8 cellular contexts compared by ENCODE assay signal in genomic region chr3:53130179-53131135, GRCh38. TPM values are rescaled to one million over a fixed set of nuclear protein-coding genes. Genes with fewer than 3 reads are reported as not detected.
DNase-seq lines count a peak whose midpoint lies in the region; ATAC-seq and TF ChIP-seq lines count a peak whose summit lies in the region.

A gene with protein sequence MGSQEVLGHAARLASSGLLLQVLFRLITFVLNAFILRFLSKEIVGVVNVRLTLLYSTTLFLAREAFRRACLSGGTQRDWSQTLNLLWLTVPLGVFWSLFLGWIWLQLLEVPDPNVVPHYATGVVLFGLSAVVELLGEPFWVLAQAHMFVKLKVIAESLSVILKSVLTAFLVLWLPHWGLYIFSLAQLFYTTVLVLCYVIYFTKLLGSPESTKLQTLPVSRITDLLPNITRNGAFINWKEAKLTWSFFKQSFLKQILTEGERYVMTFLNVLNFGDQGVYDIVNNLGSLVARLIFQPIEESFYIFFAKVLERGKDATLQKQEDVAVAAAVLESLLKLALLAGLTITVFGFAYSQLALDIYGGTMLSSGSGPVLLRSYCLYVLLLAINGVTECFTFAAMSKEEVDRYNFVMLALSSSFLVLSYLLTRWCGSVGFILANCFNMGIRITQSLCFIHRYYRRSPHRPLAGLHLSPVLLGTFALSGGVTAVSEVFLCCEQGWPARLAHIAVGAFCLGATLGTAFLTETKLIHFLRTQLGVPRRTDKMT (minus strand): TSS chr3:53130435. CDS start chr3:53130400, 35 bp downstream.

- H3K23ac ChIP-seq in trophoblast cell (ENCODE audit: low read length), result no peak within 1 kb of the TSS

- H3K4ac ChIP-seq in trophoblast cell (ENCODE audit: low read depth, low read length), result peak within 1 kb of the TSS; percentile 76

- peak within 1 kb of the TSS; percentile 73 for H3K4me2 ChIP-seq in trophoblast cell (ENCODE audit: low read length)

- H3K9ac ChIP-seq in trophoblast cell (ENCODE audit: low read length), result peak within 1 kb of the TSS; percentile 96

- peaks cover 4 to 5% of the 10 kb centered on the region in 2 experiments for H3K4me1 ChIP-seq in trophoblast cell (ENCODE audit: control insufficient read depth in 1 of 2, insufficient read depth in 2 of 2, low read length in 2 of 2)
- peaks cover 14 to 30% (median 21%) of the 10 kb centered on the region in 4 donors for H3K4me1 ChIP-seq in transverse colon

- peak within 1 kb of the TSS; percentile 94 for H3K18ac ChIP-seq in trophoblast cell (ENCODE audit: low read length)

- H3K27ac ChIP-seq in adipose tissue (ENCODE audit: low read depth, low read length) (peak within 1 kb of the TSS; percentile 88), trophoblast cell (ENCODE audit: low read depth, low read length) (peak within 1 kb of the TSS; percentile 35), transverse colon (peak within 1 kb of the TSS; percentile 81 to 95 (median 94))

- H3K27me3 Mint-ChIP-seq in T-cell, result no peaks in the 10 kb centered on the region

- H4K91ac ChIP-seq in trophoblast cell (ENCODE audit: low read depth, low read length), result peak within 1 kb of the TSS; percentile 94

- POLR2A ChIA-PET in T-cell (lab: Charles Lee), result no interaction called here

- peaks cover 25 to 33% (median 31%) of the 10 kb centered on the region in 3 donors for H3K4me1 Mint-ChIP-seq in T-cell

- H3K9me3 ChIP-seq in trophoblast cell (ENCODE audit: insufficient read depth, low read depth, low read length) (no peaks in the 10 kb centered on the region), transverse colon (no peaks in the 10 kb centered on the region)

- H2AFZ ChIP-seq in trophoblast cell (ENCODE audit: insufficient read depth, low read length, poor library complexity), result peak within 1 kb of the TSS; percentile 89

- no peak for TF ChIP-seq EP300 in transverse colon (IDR thresholded peaks at IDR 0.05; ENCODE audit: low read depth)

- in situ Hi-C loops in transverse colon (cut with MboI; ENCODE audit: low pct_ligation_motif_present in 1 of 4, low pct_unique_long_range_greater_than_20kb in 1 of 4, low sequenced_read_pairs in 3 of 4), result no loop called here

- ATAC-seq in HG02759 (IDR thresholded peaks at IDR 0.05; ENCODE audit: unreplicated experiment) (peak; percentile 86), T-cell (replicated peaks in 1 of 4) (peak; percentile 94 to 96 (median 96))

- H3K27me3 ChIP-seq in trophoblast cell (ENCODE audit: insufficient read depth, low read length) (no peaks in the 10 kb centered on the region), transverse colon (no peaks in the 10 kb centered on the region)

- H3K79me1 ChIP-seq in trophoblast cell (ENCODE audit: low read length), result peaks cover 7% of the 10 kb centered on the region

- peak within 1 kb of the TSS; percentile 95 to 99 for H3K27ac Mint-ChIP-seq in T-cell

- H3K36me3 Mint-ChIP-seq in T-cell, result no peaks in the 10 kb centered on the region

- peak within 1 kb of the TSS; percentile 67 for H2BK120ac ChIP-seq in trophoblast cell (ENCODE audit: insufficient read depth, low read length, poor library complexity)

- H4K12ac ChIP-seq in trophoblast cell (ENCODE audit: low read depth, low read length), result peak within 1 kb of the TSS; percentile 85

- peak in 4 of 5 experiments; percentile 15 to 55 (median 30) for TF ChIP-seq CTCF in transverse colon (IDR thresholded peaks at IDR 0.05)

- peak within 1 kb of the TSS; percentile 56 for H2BK5ac ChIP-seq in trophoblast cell (ENCODE audit: low read depth, low read length, poor library complexity)

- peak within 1 kb of the TSS; percentile 99 for H4K8ac ChIP-seq in trophoblast cell (ENCODE audit: low read depth, low read length)

- TF ChIP-seq POLR2A in GM10847 (IDR thresholded peaks at IDR 0.05; ENCODE audit: extremely low read depth, insufficient read length) (peak; percentile 89), transverse colon (IDR thresholded peaks at IDR 0.05) (peak; percentile 81)

- CTCF ChIA-PET in T-cell (lab: Charles Lee), result interaction anchor here in 1 of 2 donors (0.7 kb wide), 1 partner anchor 15 kb away, joined by 3 read pairs; no protein-coding TSS in a partner anchor

- H3K9me3 Mint-ChIP-seq in T-cell, result no peaks in the 10 kb centered on the region

- 2 to 3% (median 2%) methylated on average over 41 of the region's 41 CpGs for WGBS in adipose tissue, 3 donors
- no CpG with 5 or more reads among the region's 41 CpGs for WGBS in trophoblast cell (ENCODE audit: extremely low coverage, insufficient coverage, insufficient read length)
- WGBS in transverse colon (ENCODE audit: low coverage in 1 of 2), 2 donors, result 3 to 32% methylated on average over 2 to 35 of the region's 41 CpGs

- H2AK5ac ChIP-seq in trophoblast cell (ENCODE audit: low read length), result peak within 1 kb of the TSS; percentile 39

- H3K14ac ChIP-seq in trophoblast cell (ENCODE audit: low read length), result peak within 1 kb of the TSS; percentile 90

- H3K4me3 Mint-ChIP-seq in T-cell, result peak within 1 kb of the TSS; percentile 87 to 91 (median 90)

- H3K36me3 ChIP-seq in trophoblast cell (ENCODE audit: control insufficient read depth in 1 of 2, insufficient read depth in 2 of 2, low read length in 2 of 2) (peaks cover 2 to 3% of the 10 kb centered on the region in 2 experiments), transverse colon (peaks cover 0 to 6% (median 0%) of the 10 kb centered on the region in 4 donors)

- H3K79me2 ChIP-seq in trophoblast cell (ENCODE audit: control insufficient read depth, insufficient read depth, low read length, poor library complexity), result peaks cover 4% of the 10 kb centered on the region

- DNase-seq in NCI-H1436 (lab: John Stamatoyannopoulos, UW) (peak; percentile 82), T-cell (peak; percentile 95 to 99 (median 98)), cardiac septum (ENCODE audit: low spot score) (peak; percentile 98), trophoblast cell (peak; percentile 98 to 99), transverse colon (peak; percentile 99)

- H3K4me3 ChIP-seq in trophoblast cell (ENCODE audit: low read depth, low read length) (peak within 1 kb of the TSS; percentile 89), transverse colon (peak within 1 kb of the TSS; percentile 63 to 97 (median 85))

- intact Hi-C loops in cardiac septum (cut with DNase I), result loop anchor here (2.0 kb wide), 1 partner anchor 30 kb away; the partner anchor contains the start of gene PRKCD
- intact Hi-C loops in transverse colon (cut with DNase I; ENCODE audit: low total_unique reads), result loop anchor here (5.0 kb wide), 1 partner anchor 67 kb away; no protein-coding TSS in a partner anchor

- H2BK12ac ChIP-seq in trophoblast cell (ENCODE audit: low read length), result peak within 1 kb of the TSS; percentile 27

RNA-seq across cellular contexts. Expression of the gene that starts here (rescaled TPM):
- total RNA-seq in T-cell (10 to 100 TPM; 14.4 to 27.8 (median 26.6) TPM), cardiac septum (8.6 TPM), transverse colon (10 to 100 TPM in 1 of 4 donors, 1 to 10 TPM in 3; 2.2 to 10.3 (median 8.5) TPM)
- 10 to 100 TPM in 2 of 3 donors, 1 to 10 TPM in 1; 6.7 to 14.3 (median 10.0) TPM for polyA plus RNA-seq in adipose tissue
- polyA plus RNA-seq in trophoblast cell (2013), result 10.1 and 10.5 TPM in 2 replicates

Comparison
In these comparisons a context has a peak if more than half of its experiments do, and no peak if none do; other contexts are left out.
1. Peak in every context shown above with its lines: DNase-seq, ATAC-seq, H3K4me3 ChIP-seq and H3K27ac ChIP-seq.
2. H3K27ac ChIP-seq: peak in every context shown above with its lines; median percentile 94 in transverse colon; 88 in adipose tissue; 35 in trophoblast cell.